ENCODE assay signal across 31 cellular contexts in genomic region chr5:96129276-96129675, GRCh38.
"Had no signal": no experiment of that assay in that cellular context is flagged by ENCODE, and none has a peak within 500 bp of the region (broad histone marks: within the 10 kb centered on the region; RNA-seq: fewer than 3 reads in every experiment).

No MANE protein-coding gene starts in this region.

- H3K36me3 ChIP-seq: brain microvascular endothelial cell, esophagus muscularis mucosa, gastrocnemius medialis, heart left ventricle had no signal

- ATAC-seq: activated naive CD4-positive, alpha-beta T cell treated with anti-CD3 and anti-CD28 coated beads, Interleukin-2, amount 50 U/mL, for 72 hours; activated T-cell treated with anti-CD3 and anti-CD28 coated beads, Interleukin-2, amount 50 U/mL, for 72 hours; foreskin keratinocyte; gastrocnemius medialis; heart left ventricle; T-helper 17 cell had no signal

- H3K4me3 ChIP-seq: esophagus muscularis mucosa, gastrocnemius medialis, heart left ventricle had no signal

- FAIRE-seq: colon, endometrium, endothelial cell of umbilical vein had no signal

- H3K27ac ChIP-seq: brain microvascular endothelial cell, esophagus muscularis mucosa, foreskin keratinocyte, gastrocnemius medialis, heart left ventricle had no signal

- DNase-seq: activated CD4-positive, alpha-beta memory T cell treated with anti-CD3 and anti-CD28 coated beads, Interleukin-2, amount 10 ng/mL, durations not matched to agents 7 days and 5 days; activated CD4-positive, alpha-beta T cell treated with anti-CD3 and anti-CD28 coated beads for 1 hour; activated CD4-positive, alpha-beta T cell treated with anti-CD3 and anti-CD28 coated beads for 4 hours; activated CD4-positive, alpha-beta T cell treated with anti-CD3 and anti-CD28 coated beads, Interleukin-2, amount 10 ng/mL, durations not matched to agents 7 days and 5 days; activated CD4-positive, alpha-beta T cell treated with anti-CD3 and anti-CD28 coated beads, Interleukin-2, amount 50 U/mL, for 4 hours; activated CD8-positive, alpha-beta memory T cell treated with anti-CD3 and anti-CD28 coated beads, Interleukin-2, amount 50 U/mL, for 48 hours; activated gamma-delta T cell; activated naive CD4-positive, alpha-beta T cell; activated naive CD4-positive, alpha-beta T cell treated with anti-CD3 and anti-CD28 coated beads, Interleukin-2, amount 10 ng/mL, durations not matched to agents 7 days and 5 days; activated naive CD8-positive, alpha-beta T cell treated with anti-CD3 and anti-CD28 coated beads, Interleukin-2, amount 10 ng/mL, durations not matched to agents 7 days and 5 days; activated T-cell treated with anti-CD3 and anti-CD28 coated beads for 4 hours; activated T-cell treated with anti-CD3 and anti-CD28 coated beads, Interleukin-2, amount 50 U/mL, for 24 hours; activated T-cell treated with anti-CD3 and anti-CD28 coated beads, Interleukin-2, amount 50 U/mL, for 72 hours; anterior cingulate cortex; brain microvascular endothelial cell; caudate nucleus; cortex of kidney; dermis blood vessel endothelial cell; effector CD8-positive, alpha-beta T cell; erythroblast; gastrocnemius medialis; glutamatergic neuron; heart left ventricle; T-helper 1 cell; T-helper 17 cell had no signal

- H3K27me3 ChIP-seq: brain microvascular endothelial cell, esophagus muscularis mucosa, foreskin keratinocyte, gastrocnemius medialis, heart left ventricle had no signal

- H3K9me3 ChIP-seq: esophagus muscularis mucosa, gastrocnemius medialis, heart left ventricle had no signal
